Comparison of ENCODE assay signal across 19 cellular contexts in the genomic region with DNA sequence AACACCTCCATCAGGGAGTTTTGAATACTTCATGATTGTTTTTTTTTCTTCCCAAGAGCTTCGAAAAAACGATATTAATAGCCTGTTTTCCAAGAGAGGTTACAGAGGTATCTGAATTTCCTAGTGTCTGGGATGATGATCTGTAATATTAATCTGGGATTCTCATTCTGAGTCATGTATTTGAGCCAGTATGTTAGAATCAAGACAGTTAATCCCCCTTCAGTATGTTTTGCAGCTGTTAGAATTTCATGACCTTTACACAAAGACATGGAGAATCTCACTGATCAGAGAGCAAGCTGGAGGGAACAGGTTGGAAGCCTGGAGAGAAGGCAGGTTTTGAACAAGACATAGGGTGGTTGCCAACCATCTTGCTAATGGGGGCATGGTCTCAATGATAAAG.
DNase-seq lines count a peak whose midpoint lies in the region; TF ChIP-seq lines count a peak whose summit lies in the region.
"Had no signal": no experiment of that assay in that cellular context is flagged by ENCODE, and none has a peak within 500 bp of the region (broad histone marks: within the 10 kb centered on the region; RNA-seq: fewer than 3 reads in every experiment).

No MANE protein-coding gene starts in this region.

- H3K27me3 ChIP-seq in skeletal muscle satellite cell (ENCODE audit: control insufficient read depth, insufficient read depth, low read length) (no peaks in the 10 kb centered on the region), thyroid gland (no peaks in the 10 kb centered on the region)

- H3K9ac ChIP-seq in skeletal muscle satellite cell (ENCODE audit: low read depth, low read length) = peak overlapping the region; percentile 63

- H3K4me1 ChIP-seq in skeletal muscle satellite cell (ENCODE audit: control insufficient read depth, insufficient read depth, low read length) = peaks cover 30% of the 10 kb centered on the region
- no peaks in the 10 kb centered on the region for H3K4me1 ChIP-seq in thyroid gland
- H3K4me1 ChIP-seq: Caco-2, HAP-1 had no signal

- DNase-seq in LHCN-M2 (ENCODE audit: low read depth) (peak; percentile 97), NCI-H82 treated with DMSO at 0.1 percent for 48 hours (lab: John Stamatoyannopoulos, UW; ENCODE audit: unreplicated experiment) (peak; percentile 73), iris pigment epithelial cell (ENCODE audit: low read depth) (peak; percentile 59), KG1 (lab: John Stamatoyannopoulos, UW) (no peak), HuH-7 (ENCODE audit: low spot score) (no peak), thyroid gland (no peak)
- DNase-seq: Caco-2; CD4-positive, CD25-positive, alpha-beta regulatory T cell; DMS153; EL; Kasumi-1; NCI-H1105; NCI-H1694; NCI-H345; NCI-H748 treated with DMSO at 0.1 percent for 48 hours; PC-9 had no signal

- no peak for TF ChIP-seq POLR2A in thyroid gland (IDR thresholded peaks at IDR 0.05)

- H3K27ac ChIP-seq in thyroid gland = no peak overlapping the region
- H3K27ac ChIP-seq: PC-9, SK-N-MC had no signal

- no peaks in the 10 kb centered on the region for H3K36me3 ChIP-seq in skeletal muscle satellite cell (ENCODE audit: insufficient read depth, low read length)
- no peaks in the 10 kb centered on the region for H3K36me3 ChIP-seq in thyroid gland
- H3K36me3 ChIP-seq: HAP-1 had no signal

- peak overlapping the region; percentile 42 for H3K4me2 ChIP-seq in skeletal muscle satellite cell (ENCODE audit: low read length)
- H3K4me2 ChIP-seq: PC-9 had no signal

- H3K4me3 ChIP-seq in skeletal muscle satellite cell (ENCODE audit: low read length) = no peak overlapping the region
- H3K4me3 ChIP-seq in thyroid gland (replicated peaks in 1 of 3) = no peak overlapping the region
- H3K4me3 ChIP-seq: HAP-1, PC-9, SK-N-MC had no signal

- TF ChIP-seq CTCF in thyroid gland (IDR thresholded peaks at IDR 0.05) = no peak

- WGBS in thyroid gland, 2 donors = 54 to 66% methylated on average over 2 of the region's 2 CpGs

- no peaks in the 10 kb centered on the region for H3K9me3 ChIP-seq in skeletal muscle satellite cell (replicated peaks; ENCODE audit: low read length)
- H3K9me3 ChIP-seq in thyroid gland = no peaks in the 10 kb centered on the region
- H3K9me3 ChIP-seq: Caco-2, HAP-1 had no signal

- intact Hi-C loops in thyroid gland (cut with DNase I) = no loop called here

Comparison
In these comparisons a context has a peak if more than half of its experiments do, and no peak if none do; other contexts are left out.
1. DNase-seq: peak in LHCN-M2 (single experiment), NCI-H82 treated with DMSO at 0.1 percent for 48 hours (single experiment) and iris pigment epithelial cell (single experiment); none in KG1 (single experiment), HuH-7 (single experiment) and thyroid gland (0 of 2).